ENCODE assay signal across 9 cellular contexts in genomic region chr2:9112079-9112721, GRCh38.
A peak's percentile ranks its signal among the peaks of the same experiment; 100 is the strongest.
DNase-seq lines count a peak whose midpoint lies in the region; ATAC-seq, FAIRE-seq and TF ChIP-seq lines count a peak whose summit lies in the region.
"Had no signal": no experiment of that assay in that cellular context is flagged by ENCODE, and none has a peak within 500 bp of the region (broad histone marks: within the 10 kb centered on the region; RNA-seq: fewer than 3 reads in every experiment).

No MANE protein-coding gene starts in this region.

- no peaks in the 10 kb centered on the region for H3K36me3 Mint-ChIP-seq in stimulated activated memory B cell treated with anti-CD40 and anti-IgM and Interleukin-4, amounts not matched to agents 10 μg/mL and 1 μg/mL and 100 μg/mL, for 72 hours

- no peak overlapping the region for H3K4me3 Mint-ChIP-seq in stimulated activated memory B cell treated with anti-CD40 and anti-IgM and Interleukin-4, amounts not matched to agents 10 μg/mL and 1 μg/mL and 100 μg/mL, for 72 hours

- no peak for TF ChIP-seq POLR2A in H54 (IDR thresholded peaks at IDR 0.05; ENCODE audit: low read depth, low read length)

- peaks cover 22% of the 10 kb centered on the region for H3K27me3 Mint-ChIP-seq in stimulated activated memory B cell treated with anti-CD40 and anti-IgM and Interleukin-4, amounts not matched to agents 10 μg/mL and 1 μg/mL and 100 μg/mL, for 72 hours

- FAIRE-seq in H54 (lab: Jason Lieb, UNC), result peak; percentile 84

- no peaks in the 10 kb centered on the region for H3K4me1 Mint-ChIP-seq in stimulated activated memory B cell treated with anti-CD40 and anti-IgM and Interleukin-4, amounts not matched to agents 10 μg/mL and 1 μg/mL and 100 μg/mL, for 72 hours

- no peaks in the 10 kb centered on the region for H3K9me3 Mint-ChIP-seq in stimulated activated memory B cell treated with anti-CD40 and anti-IgM and Interleukin-4, amounts not matched to agents 10 μg/mL and 1 μg/mL and 100 μg/mL, for 72 hours

- ATAC-seq in stimulated activated memory B cell treated with anti-CD40 and anti-IgM and Interleukin-4, amounts not matched to agents 10 μg/mL and 1 μg/mL and 100 μg/mL, for 72 hours, result peak; percentile 12
- ATAC-seq in GM18498 (IDR thresholded peaks at IDR 0.05; ENCODE audit: unreplicated experiment) (no peak), GM19452 (IDR thresholded peaks at IDR 0.05; ENCODE audit: unreplicated experiment) (no peak)

- DNase-seq in H54 (ENCODE audit: insufficient read length, low spot score) (peak; percentile 94), anterior cingulate cortex (lab: John Stamatoyannopoulos, UW) (peak in 36 of 58 donors; percentile 12 to 75 (median 46)), iPS-NIHi7 (ENCODE audit: extremely low spot score) (peak; percentile 64), UCSD-AML1 (lab: John Stamatoyannopoulos, UW; ENCODE audit: unreplicated experiment) (no peak), DMS153 (lab: John Stamatoyannopoulos, UW) (no peak)
- DNase-seq: activated naive CD4-positive, alpha-beta T cell treated with Interleukin-2 at 50 U/mL for 16 hours had no signal

- no peak overlapping the region for H3K27ac Mint-ChIP-seq in stimulated activated memory B cell treated with anti-CD40 and anti-IgM and Interleukin-4, amounts not matched to agents 10 μg/mL and 1 μg/mL and 100 μg/mL, for 72 hours

Comparison
In these comparisons a context has a peak if more than half of its experiments do, and no peak if none do; other contexts are left out.
1. DNase-seq: peak in H54 (single experiment), anterior cingulate cortex (36 of 58) and iPS-NIHi7 (single experiment); none in UCSD-AML1 (single experiment) and DMS153 (single experiment).